Comparison of ENCODE assay signal across 8 cellular contexts in genomic region chr1:161044535-161044907, GRCh38. TPM values are rescaled to one million over a fixed set of nuclear protein-coding genes. Genes with fewer than 3 reads are reported as not detected.
DNase-seq lines count a peak whose midpoint lies in the region; ATAC-seq and TF ChIP-seq lines count a peak whose summit lies in the region.

No MANE protein-coding gene starts in this region.

- intact Hi-C loops in Calu3 (cut with micrococcal nuclease; ENCODE audit: unreplicated experiment): loop anchor here (2.0 to 5.0 kb wide), 2 partner anchors 32 to 52 kb away; no protein-coding TSS in a partner anchor
- intact Hi-C loops in OCI-LY7 (cut with micrococcal nuclease; ENCODE audit: unreplicated experiment): loop anchor here (2.0 kb wide), 1 partner anchor 52 kb away; no protein-coding TSS in a partner anchor

- no peaks in the 10 kb centered on the region for H3K9me3 ChIP-seq in OCI-LY7 (ENCODE audit: low read length)

- H3K4me3 Mint-ChIP-seq in Calu3 (ENCODE audit: low read depth, unreplicated experiment): peak overlapping the region; percentile 88
- H3K4me3 Mint-ChIP-seq in osteocyte (ENCODE audit: unreplicated experiment): peak overlapping the region; percentile 93

- BruUV-seq in Calu3 (replicated peaks; lab: Mats Ljungman, UMichigan) (no TSS peak), OCI-LY7 (replicated peaks; lab: Mats Ljungman, UMichigan) (no TSS peak)

- H3K4me1 Mint-ChIP-seq in Calu3 (ENCODE audit: low read depth, unreplicated experiment) (no peaks in the 10 kb centered on the region), osteocyte (ENCODE audit: unreplicated experiment) (peaks cover 14% of the 10 kb centered on the region)

- no peak for ATAC-seq in GM21576 (IDR thresholded peaks at IDR 0.05; ENCODE audit: unreplicated experiment)

- TF ChIP-seq CTCF in Calu3 (IDR thresholded peaks at IDR 0.05; ENCODE audit: unreplicated experiment) (no peak), OCI-LY7 (conservative IDR thresholded peaks at IDR 0.05; ENCODE audit: low read length) (no peak), osteocyte (IDR thresholded peaks at IDR 0.05) (no peak)

- H3K36me3 Mint-ChIP-seq in Calu3 (ENCODE audit: insufficient read depth, unreplicated experiment) (peaks cover 58% of the 10 kb centered on the region), osteocyte (ENCODE audit: unreplicated experiment) (peaks cover 21% of the 10 kb centered on the region)

- H3K79me2 ChIP-seq in OCI-LY7 (ENCODE audit: insufficient read depth, low read depth, low read length): peaks cover 18% of the 10 kb centered on the region; the same call in 1 of the 2 replicates

- H3K27me3 Mint-ChIP-seq in Calu3 (ENCODE audit: unreplicated experiment): no peaks in the 10 kb centered on the region
- no peaks in the 10 kb centered on the region for H3K27me3 Mint-ChIP-seq in osteocyte (ENCODE audit: unreplicated experiment)

- no peak for DNase-seq in Calu3
- no peak for DNase-seq in OCI-LY7 (ENCODE audit: low spot score)
- DNase-seq in epithelial cell of prostate (ENCODE audit: low read depth, low spot score): no peak
- no peak for DNase-seq in osteocyte (ENCODE audit: extremely low spot score, unreplicated experiment)
- DNase-seq in germinal center (ENCODE audit: low spot score): no peak
- DNase-seq in NCI-H82 (lab: John Stamatoyannopoulos, UW): no peak
- DNase-seq in midbrain (lab: John Stamatoyannopoulos, UW): no peak

- POLR2A ChIA-PET in OCI-LY7 (lab: Charles Lee): interaction anchor here (0.5 to 5.0 kb wide), 9 partner anchors 12 to 841 kb away, joined by 3 to 42 read pairs (median 4); partner anchors contain the start of genes ARHGAP30, F11R, NIT1 and PFDN2

- no peak overlapping the region; the same call in 1 of the 2 replicates for H2AFZ ChIP-seq in OCI-LY7 (ENCODE audit: low read length)

- H3K9me2 ChIP-seq in OCI-LY7 (ENCODE audit: insufficient read depth, low read length): no peaks in the 10 kb centered on the region

- H3K4me3 ChIP-seq in OCI-LY7 (ENCODE audit: low read depth, low read length, poor library complexity, severe bottlenecking): peak overlapping the region; percentile 81

- H3K4me1 ChIP-seq in OCI-LY7 (ENCODE audit: insufficient read depth, low read length, poor library complexity, severe bottlenecking): peaks cover 64% of the 10 kb centered on the region

- H3K4me2 ChIP-seq in OCI-LY7 (ENCODE audit: low read length): peak overlapping the region; percentile 87

- peaks cover 65% of the 10 kb centered on the region for H3K36me3 ChIP-seq in OCI-LY7 (ENCODE audit: insufficient read depth, low read length)

- peak overlapping the region; percentile 92 for H3K27ac ChIP-seq in OCI-LY7 (ENCODE audit: low read depth, low read length, poor library complexity, severe bottlenecking)
- peak overlapping the region; percentile 91 for H3K27ac ChIP-seq in epithelial cell of prostate

- CTCF ChIA-PET in Calu3 (lab: Charles Lee): interaction anchor here (1.4 to 2.0 kb wide), 4 partner anchors 24 to 53 kb away, joined by 4 to 6 read pairs (median 4); partner anchors contain the start of gene F11R
- CTCF ChIA-PET in OCI-LY7 (lab: Charles Lee; ENCODE audit: unreplicated experiment): no interaction called here

- H4K20me1 ChIP-seq in OCI-LY7 (ENCODE audit: insufficient read depth, low read length): no peaks in the 10 kb centered on the region

- H3K9me3 Mint-ChIP-seq in Calu3 (ENCODE audit: low read depth, unreplicated experiment): peaks cover 7% of the 10 kb centered on the region
- H3K9me3 Mint-ChIP-seq in osteocyte (ENCODE audit: unreplicated experiment): peaks cover 20% of the 10 kb centered on the region

- H3K27ac Mint-ChIP-seq in Calu3 (ENCODE audit: unreplicated experiment) (peak overlapping the region; percentile 95), osteocyte (ENCODE audit: unreplicated experiment) (peak overlapping the region; percentile 100)

RNA-seq across cellular contexts. Expression of gene USF1, which starts 1.3 kb away (rescaled TPM):
- 72.1 and 75.4 TPM in 2 replicates for total RNA-seq in Calu3 (2022)
- total RNA-seq in OCI-LY7 (2014; rRNA removed; shearing (Covaris generic)): 83.1 and 97.5 TPM in 2 replicates
- 57.6 and 60.9 TPM in 2 replicates for total RNA-seq in OCI-LY7 (2022)
- 51.5 and 57.2 TPM in 2 replicates for total RNA-seq in osteocyte

RNA-seq across cellular contexts. Expression of gene TSTD1, which starts 5.8 kb away (rescaled TPM):
- 67.6 and 74.1 TPM in 2 replicates for total RNA-seq in Calu3 (2022)
- total RNA-seq in OCI-LY7 (2014; rRNA removed; shearing (Covaris generic)): 164 and 206 TPM in 2 replicates
- 73.4 and 89.2 TPM in 2 replicates for total RNA-seq in OCI-LY7 (2022)
- 0.73 TPM in 1 of 2 replicates, not detected in the other for total RNA-seq in osteocyte

RNA-seq across cellular contexts. Expression of gene F11R, which starts 23.6 kb away (rescaled TPM):
- total RNA-seq in Calu3 (2022) (157 and 173 TPM in 2 replicates), OCI-LY7 (2022) (16.0 and 25.0 TPM in 2 replicates), osteocyte (1.4 and 1.5 TPM in 2 replicates)
- 11.7 and 13.5 TPM in 2 replicates for total RNA-seq in OCI-LY7 (2014; rRNA removed; shearing (Covaris generic))

RNA-seq across cellular contexts. Expression of gene ARHGAP30, which starts 25.2 kb away (rescaled TPM):
- total RNA-seq in Calu3 (2022) (1.7 and 2.9 TPM in 2 replicates), OCI-LY7 (2022) (86.7 and 101 TPM in 2 replicates), osteocyte (not detected in 2 replicates)
- 56.2 and 62.9 TPM in 2 replicates for total RNA-seq in OCI-LY7 (2014; rRNA removed; shearing (Covaris generic))

RNA-seq across cellular contexts. Expression of gene NECTIN4, which starts 44.8 kb away (rescaled TPM):
- 24.9 and 42.4 TPM in 2 replicates for total RNA-seq in Calu3 (2022)
- not detected in 2 replicates for total RNA-seq in OCI-LY7 (2014; rRNA removed; shearing (Covaris generic))
- not detected in 2 replicates for total RNA-seq in OCI-LY7 (2022)
- not detected in 2 replicates for total RNA-seq in osteocyte

Comparison
In these comparisons a context has a peak if more than half of its experiments do, and no peak if none do; other contexts are left out.
1. RNA of gene TSTD1, which starts 5.8 kb away (total RNA-seq): 73.4 to 206 TPM in OCI-LY7 and 67.6 to 74.1 TPM in Calu3; 0.73 TPM in osteocyte; every median in the first group is over 10 times any median in the second.